8 cellular contexts compared by ENCODE assay signal in the genomic region with DNA sequence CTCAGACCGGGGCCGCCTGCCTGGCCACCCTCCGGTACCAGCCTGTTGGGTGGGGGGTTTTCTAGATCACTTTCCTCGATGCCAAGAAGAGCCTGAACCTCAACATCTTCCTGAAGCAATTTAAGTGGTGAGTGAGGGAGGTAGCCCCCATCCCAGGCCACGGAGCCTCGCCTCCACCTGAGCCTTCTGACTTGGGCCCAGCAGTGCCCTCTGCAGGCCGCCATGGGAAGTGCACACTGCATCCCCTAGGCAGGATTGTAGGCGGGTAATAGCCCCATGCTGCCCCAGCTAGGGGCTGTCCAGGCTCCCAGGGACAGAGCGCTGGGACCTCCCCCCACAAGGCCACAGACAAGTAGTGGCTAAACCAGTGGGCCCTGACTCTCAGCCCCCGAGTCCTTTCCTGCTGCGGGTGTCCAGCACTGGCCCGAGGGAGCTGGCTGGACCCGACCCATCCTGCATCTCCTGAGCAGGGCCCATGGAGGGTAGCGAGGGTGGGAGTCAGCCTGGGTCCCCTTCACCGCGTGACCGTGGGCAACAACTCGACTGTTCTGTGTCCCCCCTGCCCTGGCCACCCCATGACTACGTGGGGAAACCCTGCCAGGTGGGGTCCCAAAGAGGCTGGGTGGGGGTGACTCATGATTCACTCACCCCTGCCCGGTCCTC. TPM values are rescaled to one million over a fixed set of nuclear protein-coding genes. Genes with fewer than 3 reads are reported as not detected.
DNase-seq lines count a peak whose midpoint lies in the region; ATAC-seq and TF ChIP-seq lines count a peak whose summit lies in the region.

No MANE protein-coding gene starts in this region.

- H3K36me3 ChIP-seq in OCI-LY7 (ENCODE audit: insufficient read depth, low read length): peaks cover 25% of the 10 kb centered on the region
- H3K36me3 ChIP-seq in fibroblast of lung (ENCODE audit: control insufficient read depth, insufficient read depth, low read length): peaks cover 61% of the 10 kb centered on the region
- peaks cover 23 to 65% of the 10 kb centered on the region in 2 donors for H3K36me3 ChIP-seq in neuronal stem cell (replicated peaks in 1 of 2; ENCODE audit: control insufficient read depth in 2 of 2, insufficient read depth in 2 of 2, low read length in 2 of 2)
- H3K36me3 ChIP-seq in thyroid gland: peaks cover 31% of the 10 kb centered on the region in 2 donors

- no peaks in the 10 kb centered on the region for H3K9me2 ChIP-seq in OCI-LY7 (ENCODE audit: insufficient read depth, low read length)

- H3K4me3 ChIP-seq in OCI-LY7 (ENCODE audit: low read depth, low read length, poor library complexity, severe bottlenecking) (no peak overlapping the region), fibroblast of lung (replicated peaks in 1 of 4; ENCODE audit: control extremely low read depth in 1 of 4, insufficient read depth in 1 of 4, low read depth in 3 of 4, low read length in 4 of 4) (no peak overlapping the region), neuronal stem cell (ENCODE audit: low read length in 2 of 2) (no peak overlapping the region), thyroid gland (replicated peaks in 1 of 3) (no peak overlapping the region)

- intact Hi-C loops in OCI-LY7 (cut with micrococcal nuclease; ENCODE audit: unreplicated experiment) (loop anchor here (1.0 kb wide), 1 partner anchor 58 kb away; no protein-coding TSS in a partner anchor), thyroid gland (cut with DNase I) (loop anchor here (1.0 kb wide), 1 partner anchor 58 kb away; no protein-coding TSS in a partner anchor)

- H3K9me3 ChIP-seq in OCI-LY7 (ENCODE audit: low read length): no peaks in the 10 kb centered on the region
- no peaks in the 10 kb centered on the region for H3K9me3 ChIP-seq in fibroblast of lung (ENCODE audit: control insufficient read depth, insufficient read depth, low read depth, low read length)
- peaks cover 9 to 11% of the 10 kb centered on the region in 2 donors for H3K9me3 ChIP-seq in neuronal stem cell (replicated peaks in 1 of 2; ENCODE audit: control insufficient read depth in 2 of 2, insufficient read depth in 1 of 2, low read depth in 1 of 2, low read length in 2 of 2)
- no peaks in the 10 kb centered on the region for H3K9me3 ChIP-seq in thyroid gland

- peak; percentile 60 for DNase-seq in DMS79 treated with DMSO at 0.1 percent for 48 hours (lab: John Stamatoyannopoulos, UW)
- DNase-seq in OCI-LY7 (ENCODE audit: low spot score): peak; percentile 77
- DNase-seq in activated T-cell treated with anti-CD3 and anti-CD28 coated beads, Interleukin-2, amount 50 U/mL, for 24 hours: peak; percentile 85
- peak in 1 of 2 donors; percentile 55 for DNase-seq in fibroblast of lung (ENCODE audit: low read depth in 2 of 2)
- DNase-seq in neuronal stem cell (ENCODE audit: low spot score): peak; percentile 74
- DNase-seq in thyroid gland: peak; percentile 61 to 67

- CTCF ChIA-PET in OCI-LY7 (lab: Charles Lee; ENCODE audit: unreplicated experiment): no interaction called here

- no CpG with 5 or more reads among the region's 20 CpGs for WGBS in neuronal stem cell (ENCODE audit: extremely low coverage in 2 of 2, insufficient read length in 2 of 2, insufficient replicate concordance in 1 of 2), 2 donors
- WGBS in thyroid gland, 2 donors: 33 to 40% methylated on average over 9 to 12 of the region's 20 CpGs

- H3K9ac ChIP-seq in fibroblast of lung (ENCODE audit: insufficient read depth, low read length) (no peak overlapping the region), neuronal stem cell (ENCODE audit: low read depth, low read length, poor library complexity) (no peak overlapping the region)

- POLR2A ChIA-PET in OCI-LY7 (lab: Charles Lee): interaction anchor here (0.6 kb wide), 1 partner anchor 210 kb away, joined by 3 read pairs; no protein-coding TSS in a partner anchor

- peaks cover 2% of the 10 kb centered on the region for H3K4me1 Mint-ChIP-seq in activated T-cell treated with anti-CD3 and anti-CD28 coated beads, Interleukin-2, amount 50 U/mL, for 24 hours (ENCODE audit: low read depth)

- no peak overlapping the region for H3K4me3 Mint-ChIP-seq in activated T-cell treated with anti-CD3 and anti-CD28 coated beads, Interleukin-2, amount 50 U/mL, for 24 hours

- H3K79me1 ChIP-seq in neuronal stem cell (ENCODE audit: low read depth, low read length): peaks cover 4% of the 10 kb centered on the region

- H2BK15ac ChIP-seq in neuronal stem cell (ENCODE audit: low read length): peak overlapping the region; percentile 82

- peak overlapping the region; percentile 74 for H4K8ac ChIP-seq in neuronal stem cell (ENCODE audit: low read depth, low read length)

- H3K4ac ChIP-seq in neuronal stem cell (ENCODE audit: low read length): no peak overlapping the region

- no peaks in the 10 kb centered on the region for H3K9me3 Mint-ChIP-seq in activated T-cell treated with anti-CD3 and anti-CD28 coated beads, Interleukin-2, amount 50 U/mL, for 24 hours

- peak overlapping the region; percentile 92 for H2BK5ac ChIP-seq in neuronal stem cell (ENCODE audit: low read length)

- peak overlapping the region; percentile 40 for H4K91ac ChIP-seq in neuronal stem cell (ENCODE audit: low read depth, low read length, poor library complexity)

- TF ChIP-seq CTCF in OCI-LY7 (conservative IDR thresholded peaks at IDR 0.05; ENCODE audit: low read length): peak; percentile 93
- TF ChIP-seq CTCF in fibroblast of lung (conservative IDR thresholded peaks at IDR 0.05 in 1 of 2, IDR thresholded peaks at IDR 0.05 in 1 of 2; ENCODE audit: low read depth in 1 of 2, low read length in 2 of 2): peak; percentile 94 to 98
- TF ChIP-seq CTCF in thyroid gland (IDR thresholded peaks at IDR 0.05): peak; percentile 80 to 98 (median 92)

- no peak overlapping the region for H3K4me2 ChIP-seq in OCI-LY7 (ENCODE audit: low read length)
- H3K4me2 ChIP-seq in fibroblast of lung (ENCODE audit: extremely low read depth, insufficient read depth, low read length): no peak overlapping the region
- H3K4me2 ChIP-seq in neuronal stem cell (ENCODE audit: insufficient read depth, low read length, poor library complexity, severe bottlenecking): no peak overlapping the region

- H2BK12ac ChIP-seq in neuronal stem cell (ENCODE audit: low read length): peak overlapping the region; percentile 23

- H3K27ac Mint-ChIP-seq in activated T-cell treated with anti-CD3 and anti-CD28 coated beads, Interleukin-2, amount 50 U/mL, for 24 hours: no peak overlapping the region

- H3K79me2 ChIP-seq in OCI-LY7 (ENCODE audit: insufficient read depth, low read depth, low read length): no peaks in the 10 kb centered on the region
- no peaks in the 10 kb centered on the region for H3K79me2 ChIP-seq in fibroblast of lung (ENCODE audit: control insufficient read depth, insufficient read depth, low read length)

- peak overlapping the region; percentile 94 for H3K23ac ChIP-seq in neuronal stem cell (ENCODE audit: low read depth, low read length, poor library complexity)

- peak overlapping the region; percentile 73 for H3K14ac ChIP-seq in neuronal stem cell (ENCODE audit: low read length)

- H3K27ac ChIP-seq in OCI-LY7 (ENCODE audit: low read depth, low read length, poor library complexity, severe bottlenecking) (no peak overlapping the region), fibroblast of lung (ENCODE audit: insufficient read depth, low read length) (no peak overlapping the region), neuronal stem cell (replicated peaks; ENCODE audit: low read length) (no peak overlapping the region), thyroid gland (no peak overlapping the region)

- peaks cover 59% of the 10 kb centered on the region for H3K36me3 Mint-ChIP-seq in activated T-cell treated with anti-CD3 and anti-CD28 coated beads, Interleukin-2, amount 50 U/mL, for 24 hours (ENCODE audit: low read depth)

- TF ChIP-seq POLR2A in thyroid gland (IDR thresholded peaks at IDR 0.05): no peak

- no peaks in the 10 kb centered on the region for H3K27me3 Mint-ChIP-seq in activated T-cell treated with anti-CD3 and anti-CD28 coated beads, Interleukin-2, amount 50 U/mL, for 24 hours

- H2BK120ac ChIP-seq in neuronal stem cell (ENCODE audit: low read depth, low read length): peak overlapping the region; percentile 83

- no TSS peak for BruUV-seq in OCI-LY7 (replicated peaks; lab: Mats Ljungman, UMichigan)

- no peaks in the 10 kb centered on the region for H3K4me1 ChIP-seq in OCI-LY7 (ENCODE audit: insufficient read depth, low read length, poor library complexity, severe bottlenecking)
- H3K4me1 ChIP-seq in fibroblast of lung (ENCODE audit: control insufficient read depth, extremely low read depth, insufficient read depth, low read length): peaks cover 4% of the 10 kb centered on the region
- H3K4me1 ChIP-seq in neuronal stem cell (ENCODE audit: control insufficient read depth in 2 of 2, insufficient read depth in 1 of 2, low read depth in 1 of 2, low read length in 2 of 2): peaks cover 3 to 11% of the 10 kb centered on the region in 2 donors
- no peaks in the 10 kb centered on the region for H3K4me1 ChIP-seq in thyroid gland

- H4K20me1 ChIP-seq in OCI-LY7 (ENCODE audit: insufficient read depth, low read length): no peaks in the 10 kb centered on the region
- H4K20me1 ChIP-seq in fibroblast of lung (ENCODE audit: control insufficient read depth, extremely low read depth, insufficient read depth, low read length): no peaks in the 10 kb centered on the region

- H2AK5ac ChIP-seq in neuronal stem cell (ENCODE audit: low read depth, low read length): peak overlapping the region; percentile 99

- H3K27me3 ChIP-seq in fibroblast of lung (ENCODE audit: control insufficient read depth, insufficient read depth, low read length): no peaks in the 10 kb centered on the region
- peaks cover 0 to 2% (median 0%) of the 10 kb centered on the region in 3 experiments for H3K27me3 ChIP-seq in neuronal stem cell (ENCODE audit: control insufficient read depth in 3 of 3, insufficient read depth in 3 of 3, low read depth in 1 of 3, low read length in 3 of 3)
- no peaks in the 10 kb centered on the region for H3K27me3 ChIP-seq in thyroid gland

- ATAC-seq in HG02885 (IDR thresholded peaks at IDR 0.05; ENCODE audit: poor library complexity, unreplicated experiment) (peak; percentile 61), HG03442 (IDR thresholded peaks at IDR 0.05; ENCODE audit: unreplicated experiment) (no peak)

- peak overlapping the region; percentile 58 for H3K18ac ChIP-seq in neuronal stem cell (ENCODE audit: low read length)

- H2AFZ ChIP-seq in OCI-LY7 (ENCODE audit: low read length): no peak overlapping the region
- H2AFZ ChIP-seq in fibroblast of lung (ENCODE audit: low read length): no peak overlapping the region
- H2AFZ ChIP-seq in neuronal stem cell (ENCODE audit: low read length): no peak overlapping the region

RNA-seq across cellular contexts. Expression of a gene that starts 15.3 kb away (rescaled TPM):
- total RNA-seq in OCI-LY7 (2014; rRNA removed; shearing (Covaris generic)): not detected in 2 replicates
- total RNA-seq in OCI-LY7 (2022) (2.1 and 2.8 TPM in 2 replicates), fibroblast of lung (2.3 and 3.5 TPM in 2 replicates), thyroid gland (10 to 100 TPM; 13.6 to 26.2 (median 18.9) TPM)
- 1.3 and 2.2 TPM in 2 replicates for polyA plus RNA-seq in fibroblast of lung
- polyA plus RNA-seq in fibroblast of lung (2012): 2.3 and 2.7 TPM in 2 replicates
- polyA minus RNA-seq in fibroblast of lung (ENCODE audit: low replicate concordance): 0.15 TPM in 1 of 2 replicates, not detected in the other
- 23.8 TPM for polyA plus RNA-seq in neuronal stem cell (2013, experiment 1 of 2)
- 21.4 TPM for polyA plus RNA-seq in neuronal stem cell (2013, experiment 2 of 2)

RNA-seq across cellular contexts. Expression of a gene that starts 19.3 kb away (rescaled TPM):
- total RNA-seq in OCI-LY7 (2014; rRNA removed; shearing (Covaris generic)): 32.7 and 39.4 TPM in 2 replicates
- total RNA-seq in OCI-LY7 (2022) (43.4 and 51.6 TPM in 2 replicates), fibroblast of lung (23.9 and 50.9 TPM in 2 replicates), thyroid gland (10 to 100 TPM; 35.1 to 54.7 (median 42.5) TPM)
- polyA plus RNA-seq in fibroblast of lung: 19.8 and 32.3 TPM in 2 replicates
- polyA plus RNA-seq in fibroblast of lung (2012): 51.0 and 84.7 TPM in 2 replicates
- polyA minus RNA-seq in fibroblast of lung (ENCODE audit: low replicate concordance): 42.6 and 56.9 TPM in 2 replicates
- 19.0 TPM for polyA plus RNA-seq in neuronal stem cell (2013, experiment 1 of 2)
- polyA plus RNA-seq in neuronal stem cell (2013, experiment 2 of 2): 19.6 TPM

RNA-seq across cellular contexts. Expression of a gene that starts 44.2 kb away (rescaled TPM):
- 215 and 244 TPM in 2 replicates for total RNA-seq in OCI-LY7 (2014; rRNA removed; shearing (Covaris generic))
- total RNA-seq in OCI-LY7 (2022) (88.3 and 111 TPM in 2 replicates), fibroblast of lung (60.6 and 65.1 TPM in 2 replicates), thyroid gland (100 to 1,000 TPM; 137 to 388 (median 239) TPM)
- polyA plus RNA-seq in fibroblast of lung: 26.1 and 37.4 TPM in 2 replicates
- polyA plus RNA-seq in fibroblast of lung (2012): 56.6 and 101 TPM in 2 replicates
- polyA minus RNA-seq in fibroblast of lung (ENCODE audit: low replicate concordance): 10.0 and 10.9 TPM in 2 replicates
- polyA plus RNA-seq in neuronal stem cell (2013, experiment 1 of 2): 109 TPM
- 114 TPM for polyA plus RNA-seq in neuronal stem cell (2013, experiment 2 of 2)
